ENCODE assay signal across 34 cellular contexts in the genomic region with DNA sequence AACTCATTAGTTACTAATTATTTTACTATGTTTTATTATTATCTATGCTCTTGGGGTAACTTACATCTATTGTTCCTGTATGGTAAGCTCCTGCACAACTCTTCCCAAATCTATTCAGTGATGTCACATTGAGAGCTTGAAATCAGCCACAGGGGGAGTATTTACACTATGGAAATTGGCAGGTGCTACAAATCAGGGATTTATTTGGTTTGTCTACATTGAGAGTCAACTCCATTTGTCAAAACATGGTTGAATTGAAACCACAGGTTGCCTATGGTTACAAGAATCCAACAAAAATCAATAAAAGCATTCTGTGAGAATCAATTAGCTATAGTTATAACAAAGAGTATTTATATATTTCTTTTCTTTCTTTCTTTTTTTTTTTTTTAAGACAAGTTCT. TPM values are rescaled to one million over a fixed set of nuclear protein-coding genes. Genes with fewer than 3 reads are reported as not detected.
"Had no signal": no experiment of that assay in that cellular context is flagged by ENCODE, and none has a peak within 500 bp of the region (broad histone marks: within the 10 kb centered on the region; RNA-seq: fewer than 3 reads in every experiment).

No MANE protein-coding gene starts in this region.

- H3K4me2 ChIP-seq: SK-N-SH had no signal

- DNase-seq: activated CD4-positive, alpha-beta T cell treated with anti-CD3 and anti-CD28 coated beads, Interleukin-2, amount 10 ng/mL, durations not matched to agents 24 days and 14 days; activated CD4-positive, alpha-beta T cell treated with anti-CD3 and anti-CD28 coated beads, Interleukin-2, amount 50 U/mL, for 4 hours; activated CD8-positive, alpha-beta T cell treated with anti-CD3 and anti-CD28 coated beads for 36 hours; activated effector memory CD4-positive, alpha-beta T cell treated with anti-CD3 and anti-CD28 coated beads, Interleukin-2, amount 50 U/mL, for 16 hours; activated naive CD4-positive, alpha-beta T cell; activated naive CD4-positive, alpha-beta T cell treated with anti-CD3 and anti-CD28 coated beads, Interleukin-2, amount 50 U/mL, for 16 hours; activated naive CD8-positive, alpha-beta T cell treated with anti-CD3 and anti-CD28 coated beads for 36 hours; activated T-cell treated with anti-CD3 and anti-CD28 coated beads, Interleukin-2, amount 50 U/mL, for 1 hour; activated T-cell treated with anti-CD3 and anti-CD28 coated beads, Interleukin-2, amount 50 U/mL, for 72 hours; amniotic stem cell; Karpas-422; NCI-H1105; NCI-H1417 treated with DMSO at 0.1 percent for 48 hours; NCI-H1694 treated with DMSO at 0.1 percent for 48 hours; NCI-H2029; NCI-H2171 treated with DMSO at 0.1 percent for 48 hours; NCI-H2227 treated with DMSO at 0.1 percent for 48 hours; NCI-H510A; NCI-H526; NCI-H82; NK-92 treated with Interleukin-12 subunit alpha and Interleukin-12 subunit beta, amount 100 ng/mL, for 24 hours; PC-3; RPMI8226; SHP77 treated with DMSO at 0.1 percent for 48 hours; SK-N-SH had no signal

- FAIRE-seq: TTC549 had no signal

- H3K9me3 ChIP-seq: ascending aorta, Peyer's patch, SJSA1, SK-N-SH had no signal

- H3K4me3 ChIP-seq: ascending aorta, cardiac muscle cell, Peyer's patch, SJSA1 had no signal

- H3K9ac ChIP-seq: SK-N-SH had no signal

- ATAC-seq: activated CD8-positive, alpha-beta T cell treated with anti-CD3 and anti-CD28 coated beads for 36 hours; activated T-cell treated with anti-CD3 and anti-CD28 coated beads, Interleukin-2, amount 50 U/mL, for 72 hours; activated T-helper 17 cell treated with anti-CD3 and anti-CD28 coated beads, Interleukin-2, amount 50 U/mL, for 72 hours; PC-3 had no signal

- H3K27me3 ChIP-seq: ascending aorta, cardiac muscle cell, Peyer's patch, SJSA1 had no signal

- H3K27ac ChIP-seq: ascending aorta, cardiac muscle cell, Peyer's patch, SJSA1 had no signal

- H3K36me3 ChIP-seq: ascending aorta, cardiac muscle cell, Peyer's patch had no signal

RNA-seq across cellular contexts. Expression of a gene that starts 22.0 kb away (rescaled TPM):
- total RNA-seq: activated CD4-positive, alpha-beta T cell treated with anti-CD3 and anti-CD28 coated beads, Interleukin-2, amount 10 ng/mL, durations not matched to agents 24 days and 14 days; activated CD8-positive, alpha-beta memory T cell treated with anti-CD3 and anti-CD28 coated beads for 36 hours; activated CD8-positive, alpha-beta T cell treated with anti-CD3 and anti-CD28 coated beads for 36 hours; activated naive CD8-positive, alpha-beta T cell treated with anti-CD3 and anti-CD28 coated beads for 36 hours; activated T-cell treated with anti-CD3 and anti-CD28 coated beads, Interleukin-2, amount 50 U/mL, for 72 hours; activated T-helper 17 cell treated with anti-CD3 and anti-CD28 coated beads, Interleukin-2, amount 50 U/mL, for 72 hours; ascending aorta; cardiac muscle cell; MCF 10A; PC-3; Peyer's patch; SJSA1 had no signal
- polyA plus RNA-seq: cardiac muscle cell, SK-N-SH had no signal

RNA-seq across cellular contexts. Expression of a gene that starts 40.6 kb away (rescaled TPM):
- total RNA-seq: activated CD4-positive, alpha-beta T cell treated with anti-CD3 and anti-CD28 coated beads, Interleukin-2, amount 10 ng/mL, durations not matched to agents 24 days and 14 days; activated CD8-positive, alpha-beta memory T cell treated with anti-CD3 and anti-CD28 coated beads for 36 hours; activated CD8-positive, alpha-beta T cell treated with anti-CD3 and anti-CD28 coated beads for 36 hours; activated naive CD8-positive, alpha-beta T cell treated with anti-CD3 and anti-CD28 coated beads for 36 hours; activated T-cell treated with anti-CD3 and anti-CD28 coated beads, Interleukin-2, amount 50 U/mL, for 72 hours; activated T-helper 17 cell treated with anti-CD3 and anti-CD28 coated beads, Interleukin-2, amount 50 U/mL, for 72 hours; ascending aorta; chondrocyte; MCF 10A; PC-3; SJSA1 had no signal
- polyA plus RNA-seq: cardiac muscle cell, SK-N-SH had no signal
